In the genomic region with DNA sequence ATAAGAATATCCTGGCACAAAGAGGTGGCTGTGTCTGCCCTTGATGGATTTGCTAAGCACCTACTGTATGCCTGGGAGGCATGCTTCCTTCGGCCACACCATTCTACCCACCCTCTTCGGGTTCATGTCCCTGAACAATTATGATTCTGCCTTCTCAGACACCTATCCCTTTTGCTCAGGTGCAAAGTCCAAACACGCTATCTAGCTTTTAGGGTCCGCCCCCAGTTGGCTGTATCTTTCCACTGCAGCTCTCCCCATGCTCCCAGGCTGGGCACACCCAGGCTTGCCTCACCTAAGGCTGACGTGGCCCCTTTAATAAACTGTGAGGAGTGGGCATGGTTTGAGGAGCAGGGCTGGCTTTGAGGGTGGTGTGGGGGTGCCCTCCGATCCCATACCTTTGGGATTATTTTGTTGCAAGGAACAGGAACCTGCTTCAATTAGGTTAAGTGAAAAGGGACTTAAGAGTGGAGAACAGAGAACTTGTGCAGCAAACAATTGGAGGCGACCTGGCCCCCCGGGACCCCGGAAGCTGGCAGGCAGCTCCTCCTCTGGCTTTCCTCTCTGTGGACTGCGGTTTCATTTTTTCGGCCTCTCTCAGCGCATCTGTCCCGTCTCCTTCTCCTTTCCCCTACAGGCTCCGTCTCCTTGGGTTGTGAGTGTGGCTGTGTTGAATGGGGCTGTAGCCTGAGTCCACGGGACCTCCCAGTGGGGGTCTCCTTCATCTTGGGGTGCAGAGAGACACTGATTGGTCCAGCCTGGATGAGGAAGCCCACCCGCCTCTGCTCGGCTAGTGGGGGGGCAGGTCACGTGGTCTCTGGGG, we compare ENCODE assay signal across 1 cellular context.
A peak's percentile ranks its signal among the peaks of the same experiment; 100 is the strongest.
TF ChIP-seq lines count a peak whose summit lies in the region.

No MANE protein-coding gene starts in this region.

TF ChIP-seq in HepG2, 621 proteins besides CTCF, POLR2A, EP300 and RAD21 (continued from another document and continues in another):
- TF ChIP-seq, protein P1, sequence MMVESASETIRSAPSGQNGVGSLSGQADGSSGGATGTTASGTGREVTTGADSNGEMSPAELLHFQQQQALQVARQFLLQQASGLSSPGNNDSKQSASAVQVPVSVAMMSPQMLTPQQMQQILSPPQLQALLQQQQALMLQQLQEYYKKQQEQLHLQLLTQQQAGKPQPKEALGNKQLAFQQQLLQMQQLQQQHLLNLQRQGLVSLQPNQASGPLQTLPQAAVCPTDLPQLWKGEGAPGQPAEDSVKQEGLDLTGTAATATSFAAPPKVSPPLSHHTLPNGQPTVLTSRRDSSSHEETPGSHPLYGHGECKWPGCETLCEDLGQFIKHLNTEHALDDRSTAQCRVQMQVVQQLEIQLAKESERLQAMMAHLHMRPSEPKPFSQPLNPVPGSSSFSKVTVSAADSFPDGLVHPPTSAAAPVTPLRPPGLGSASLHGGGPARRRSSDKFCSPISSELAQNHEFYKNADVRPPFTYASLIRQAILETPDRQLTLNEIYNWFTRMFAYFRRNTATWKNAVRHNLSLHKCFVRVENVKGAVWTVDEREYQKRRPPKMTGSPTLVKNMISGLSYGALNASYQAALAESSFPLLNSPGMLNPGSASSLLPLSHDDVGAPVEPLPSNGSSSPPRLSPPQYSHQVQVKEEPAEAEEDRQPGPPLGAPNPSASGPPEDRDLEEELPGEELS (CRISPR knock-in tag; IDR thresholded peaks at IDR 0.05), result peak; percentile 70; the same call in 1 of the 2 replicates
- TF ChIP-seq CREM (IDR thresholded peaks at IDR 0.05), result no peak; the same call in 1 of the 2 replicates
- TF ChIP-seq CREM (CRISPR knock-in tag; IDR thresholded peaks at IDR 0.05), result no peak
- TF ChIP-seq, protein P2, sequence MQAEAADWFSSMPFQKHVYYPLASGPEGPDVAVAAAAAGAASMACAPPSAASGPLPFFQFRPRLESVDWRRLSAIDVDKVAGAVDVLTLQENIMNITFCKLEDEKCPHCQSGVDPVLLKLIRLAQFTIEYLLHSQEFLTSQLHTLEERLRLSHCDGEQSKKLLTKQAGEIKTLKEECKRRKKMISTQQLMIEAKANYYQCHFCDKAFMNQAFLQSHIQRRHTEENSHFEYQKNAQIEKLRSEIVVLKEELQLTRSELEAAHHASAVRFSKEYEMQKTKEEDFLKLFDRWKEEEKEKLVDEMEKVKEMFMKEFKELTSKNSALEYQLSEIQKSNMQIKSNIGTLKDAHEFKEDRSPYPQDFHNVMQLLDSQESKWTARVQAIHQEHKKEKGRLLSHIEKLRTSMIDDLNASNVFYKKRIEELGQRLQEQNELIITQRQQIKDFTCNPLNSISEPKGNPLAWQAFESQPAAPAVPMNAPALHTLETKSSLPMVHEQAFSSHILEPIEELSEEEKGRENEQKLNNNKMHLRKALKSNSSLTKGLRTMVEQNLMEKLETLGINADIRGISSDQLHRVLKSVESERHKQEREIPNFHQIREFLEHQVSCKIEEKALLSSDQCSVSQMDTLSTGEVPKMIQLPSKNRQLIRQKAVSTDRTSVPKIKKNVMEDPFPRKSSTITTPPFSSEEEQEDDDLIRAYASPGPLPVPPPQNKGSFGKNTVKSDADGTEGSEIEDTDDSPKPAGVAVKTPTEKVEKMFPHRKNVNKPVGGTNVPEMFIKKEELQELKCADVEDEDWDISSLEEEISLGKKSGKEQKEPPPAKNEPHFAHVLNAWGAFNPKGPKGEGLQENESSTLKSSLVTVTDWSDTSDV (CRISPR knock-in tag; IDR thresholded peaks at IDR 0.05), result no peak
- TF ChIP-seq STAG1 (CRISPR knock-in tag; IDR thresholded peaks at IDR 0.05), result 0 out of 2 replicates have a peak, but pooled peaks have one; percentile 17
- TF ChIP-seq MXI1 (IDR thresholded peaks at IDR 0.05; ENCODE audit: borderline replicate concordance, low read depth, low read length), result peak; percentile 79; the same call in 1 of the 3 replicates
- TF ChIP-seq U2AF2 (IDR thresholded peaks at IDR 0.05; ENCODE audit: low read depth, low read length), result no peak
- TF ChIP-seq ADNP (CRISPR knock-in tag; IDR thresholded peaks at IDR 0.05), result no peak
- TF ChIP-seq, protein P3, sequence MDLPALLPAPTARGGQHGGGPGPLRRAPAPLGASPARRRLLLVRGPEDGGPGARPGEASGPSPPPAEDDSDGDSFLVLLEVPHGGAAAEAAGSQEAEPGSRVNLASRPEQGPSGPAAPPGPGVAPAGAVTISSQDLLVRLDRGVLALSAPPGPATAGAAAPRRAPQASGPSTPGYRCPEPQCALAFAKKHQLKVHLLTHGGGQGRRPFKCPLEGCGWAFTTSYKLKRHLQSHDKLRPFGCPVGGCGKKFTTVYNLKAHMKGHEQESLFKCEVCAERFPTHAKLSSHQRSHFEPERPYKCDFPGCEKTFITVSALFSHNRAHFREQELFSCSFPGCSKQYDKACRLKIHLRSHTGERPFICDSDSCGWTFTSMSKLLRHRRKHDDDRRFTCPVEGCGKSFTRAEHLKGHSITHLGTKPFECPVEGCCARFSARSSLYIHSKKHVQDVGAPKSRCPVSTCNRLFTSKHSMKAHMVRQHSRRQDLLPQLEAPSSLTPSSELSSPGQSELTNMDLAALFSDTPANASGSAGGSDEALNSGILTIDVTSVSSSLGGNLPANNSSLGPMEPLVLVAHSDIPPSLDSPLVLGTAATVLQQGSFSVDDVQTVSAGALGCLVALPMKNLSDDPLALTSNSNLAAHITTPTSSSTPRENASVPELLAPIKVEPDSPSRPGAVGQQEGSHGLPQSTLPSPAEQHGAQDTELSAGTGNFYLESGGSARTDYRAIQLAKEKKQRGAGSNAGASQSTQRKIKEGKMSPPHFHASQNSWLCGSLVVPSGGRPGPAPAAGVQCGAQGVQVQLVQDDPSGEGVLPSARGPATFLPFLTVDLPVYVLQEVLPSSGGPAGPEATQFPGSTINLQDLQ (CRISPR knock-in tag; IDR thresholded peaks at IDR 0.05), result no peak
- no peak; the same call in 1 of the 2 replicates for TF ChIP-seq ZC3H13 (CRISPR knock-in tag; IDR thresholded peaks at IDR 0.05)
- TF ChIP-seq ZNF160 (CRISPR knock-in tag; IDR thresholded peaks at IDR 0.05), result no peak; the same call in 1 of the 2 replicates
- TF ChIP-seq, protein P4, sequence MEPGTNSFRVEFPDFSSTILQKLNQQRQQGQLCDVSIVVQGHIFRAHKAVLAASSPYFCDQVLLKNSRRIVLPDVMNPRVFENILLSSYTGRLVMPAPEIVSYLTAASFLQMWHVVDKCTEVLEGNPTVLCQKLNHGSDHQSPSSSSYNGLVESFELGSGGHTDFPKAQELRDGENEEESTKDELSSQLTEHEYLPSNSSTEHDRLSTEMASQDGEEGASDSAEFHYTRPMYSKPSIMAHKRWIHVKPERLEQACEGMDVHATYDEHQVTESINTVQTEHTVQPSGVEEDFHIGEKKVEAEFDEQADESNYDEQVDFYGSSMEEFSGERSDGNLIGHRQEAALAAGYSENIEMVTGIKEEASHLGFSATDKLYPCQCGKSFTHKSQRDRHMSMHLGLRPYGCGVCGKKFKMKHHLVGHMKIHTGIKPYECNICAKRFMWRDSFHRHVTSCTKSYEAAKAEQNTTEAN (CRISPR knock-in tag; conservative IDR thresholded peaks at IDR 0.05), result peak; percentile 15; the same call in 1 of the 2 replicates
- 0 out of 2 replicates have a peak, but pooled peaks have one; percentile 20 for TF ChIP-seq ZNF543 (CRISPR knock-in tag; IDR thresholded peaks at IDR 0.05)
- peak; percentile 53; the same call in 1 of the 2 replicates for TF ChIP-seq ZNF263 (CRISPR knock-in tag; IDR thresholded peaks at IDR 0.05)
- peak; percentile 64; the same call in 1 of the 2 replicates for TF ChIP-seq ZNF501 (CRISPR knock-in tag; IDR thresholded peaks at IDR 0.05)
- TF ChIP-seq, protein P5, sequence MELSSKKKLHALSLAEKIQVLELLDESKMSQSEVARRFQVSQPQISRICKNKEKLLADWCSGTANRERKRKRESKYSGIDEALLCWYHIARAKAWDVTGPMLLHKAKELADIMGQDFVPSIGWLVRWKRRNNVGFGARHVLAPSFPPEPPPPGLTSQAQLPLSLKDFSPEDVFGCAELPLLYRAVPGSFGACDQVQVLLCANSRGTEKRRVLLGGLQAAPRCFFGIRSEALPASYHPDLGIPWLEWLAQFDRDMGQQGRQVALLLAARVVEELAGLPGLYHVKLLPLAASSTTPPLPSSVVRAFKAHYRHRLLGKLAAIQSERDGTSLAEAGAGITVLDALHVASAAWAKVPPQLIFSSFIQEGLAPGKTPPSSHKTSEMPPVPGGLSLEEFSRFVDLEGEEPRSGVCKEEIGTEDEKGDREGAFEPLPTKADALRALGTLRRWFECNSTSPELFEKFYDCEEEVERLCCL (CRISPR knock-in tag; IDR thresholded peaks at IDR 0.05; ENCODE audit: borderline replicate concordance), result no peak
- TF ChIP-seq, protein P6, sequence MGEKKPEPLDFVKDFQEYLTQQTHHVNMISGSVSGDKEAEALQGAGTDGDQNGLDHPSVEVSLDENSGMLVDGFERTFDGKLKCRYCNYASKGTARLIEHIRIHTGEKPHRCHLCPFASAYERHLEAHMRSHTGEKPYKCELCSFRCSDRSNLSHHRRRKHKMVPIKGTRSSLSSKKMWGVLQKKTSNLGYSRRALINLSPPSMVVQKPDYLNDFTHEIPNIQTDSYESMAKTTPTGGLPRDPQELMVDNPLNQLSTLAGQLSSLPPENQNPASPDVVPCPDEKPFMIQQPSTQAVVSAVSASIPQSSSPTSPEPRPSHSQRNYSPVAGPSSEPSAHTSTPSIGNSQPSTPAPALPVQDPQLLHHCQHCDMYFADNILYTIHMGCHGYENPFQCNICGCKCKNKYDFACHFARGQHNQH (CRISPR knock-in tag; IDR thresholded peaks at IDR 0.05), result peak; percentile 75
- TF ChIP-seq ZNF326 (CRISPR knock-in tag; IDR thresholded peaks at IDR 0.05; ENCODE audit: borderline replicate concordance), result no peak
- TF ChIP-seq ZNF260 (CRISPR knock-in tag; IDR thresholded peaks at IDR 0.05; ENCODE audit: borderline replicate concordance, low read depth), result no peak
- TF ChIP-seq ZIK1 (CRISPR knock-in tag; IDR thresholded peaks at IDR 0.05; ENCODE audit: borderline replicate concordance, low read depth), result 0 out of 2 replicates have a peak, but pooled peaks have one; percentile 31
- TF ChIP-seq, protein P7, sequence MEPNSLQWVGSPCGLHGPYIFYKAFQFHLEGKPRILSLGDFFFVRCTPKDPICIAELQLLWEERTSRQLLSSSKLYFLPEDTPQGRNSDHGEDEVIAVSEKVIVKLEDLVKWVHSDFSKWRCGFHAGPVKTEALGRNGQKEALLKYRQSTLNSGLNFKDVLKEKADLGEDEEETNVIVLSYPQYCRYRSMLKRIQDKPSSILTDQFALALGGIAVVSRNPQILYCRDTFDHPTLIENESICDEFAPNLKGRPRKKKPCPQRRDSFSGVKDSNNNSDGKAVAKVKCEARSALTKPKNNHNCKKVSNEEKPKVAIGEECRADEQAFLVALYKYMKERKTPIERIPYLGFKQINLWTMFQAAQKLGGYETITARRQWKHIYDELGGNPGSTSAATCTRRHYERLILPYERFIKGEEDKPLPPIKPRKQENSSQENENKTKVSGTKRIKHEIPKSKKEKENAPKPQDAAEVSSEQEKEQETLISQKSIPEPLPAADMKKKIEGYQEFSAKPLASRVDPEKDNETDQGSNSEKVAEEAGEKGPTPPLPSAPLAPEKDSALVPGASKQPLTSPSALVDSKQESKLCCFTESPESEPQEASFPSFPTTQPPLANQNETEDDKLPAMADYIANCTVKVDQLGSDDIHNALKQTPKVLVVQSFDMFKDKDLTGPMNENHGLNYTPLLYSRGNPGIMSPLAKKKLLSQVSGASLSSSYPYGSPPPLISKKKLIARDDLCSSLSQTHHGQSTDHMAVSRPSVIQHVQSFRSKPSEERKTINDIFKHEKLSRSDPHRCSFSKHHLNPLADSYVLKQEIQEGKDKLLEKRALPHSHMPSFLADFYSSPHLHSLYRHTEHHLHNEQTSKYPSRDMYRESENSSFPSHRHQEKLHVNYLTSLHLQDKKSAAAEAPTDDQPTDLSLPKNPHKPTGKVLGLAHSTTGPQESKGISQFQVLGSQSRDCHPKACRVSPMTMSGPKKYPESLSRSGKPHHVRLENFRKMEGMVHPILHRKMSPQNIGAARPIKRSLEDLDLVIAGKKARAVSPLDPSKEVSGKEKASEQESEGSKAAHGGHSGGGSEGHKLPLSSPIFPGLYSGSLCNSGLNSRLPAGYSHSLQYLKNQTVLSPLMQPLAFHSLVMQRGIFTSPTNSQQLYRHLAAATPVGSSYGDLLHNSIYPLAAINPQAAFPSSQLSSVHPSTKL (CRISPR knock-in tag; IDR thresholded peaks at IDR 0.05), result peak; percentile 83
- no peak; the same call in 1 of the 2 replicates for TF ChIP-seq ZZZ3 (CRISPR knock-in tag; IDR thresholded peaks at IDR 0.05; ENCODE audit: borderline replicate concordance)
- no peak for TF ChIP-seq DPF2 (CRISPR knock-in tag; IDR thresholded peaks at IDR 0.05; ENCODE audit: borderline replicate concordance, low read depth)
- no peak for TF ChIP-seq ZNF121 (CRISPR knock-in tag; IDR thresholded peaks at IDR 0.05)
- no peak for TF ChIP-seq CHCHD3 (CRISPR knock-in tag; IDR thresholded peaks at IDR 0.05)
- TF ChIP-seq, protein P8, sequence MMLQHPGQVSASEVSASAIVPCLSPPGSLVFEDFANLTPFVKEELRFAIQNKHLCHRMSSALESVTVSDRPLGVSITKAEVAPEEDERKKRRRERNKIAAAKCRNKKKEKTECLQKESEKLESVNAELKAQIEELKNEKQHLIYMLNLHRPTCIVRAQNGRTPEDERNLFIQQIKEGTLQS (CRISPR knock-in tag; IDR thresholded peaks at IDR 0.05), result 0 out of 2 replicates have a peak, but pooled peaks have one; percentile 48
- TF ChIP-seq, protein P9, sequence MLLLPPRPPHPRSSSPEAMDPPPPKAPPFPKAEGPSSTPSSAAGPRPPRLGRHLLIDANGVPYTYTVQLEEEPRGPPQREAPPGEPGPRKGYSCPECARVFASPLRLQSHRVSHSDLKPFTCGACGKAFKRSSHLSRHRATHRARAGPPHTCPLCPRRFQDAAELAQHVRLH (CRISPR knock-in tag; IDR thresholded peaks at IDR 0.05; ENCODE audit: borderline replicate concordance, low read depth), result no peak
